24 cellular contexts compared by ENCODE assay signal in genomic region chr1:176811896-176812295, GRCh38.
"Had no signal": no experiment of that assay in that cellular context is flagged by ENCODE, and none has a peak within 500 bp of the region (broad histone marks: within the 10 kb centered on the region; RNA-seq: fewer than 3 reads in every experiment).

No MANE protein-coding gene starts in this region.

- H3K27me3 Mint-ChIP-seq: stimulated activated memory B cell treated with anti-CD40 and anti-IgM and Interleukin-4, amounts not matched to agents 10 μg/mL and 1 μg/mL and 100 μg/mL, for 72 hours; stimulated activated naive CD8-positive, alpha-beta T cell treated with anti-CD3 and anti-CD28 coated beads, Interleukin-15, Interleukin-2, amounts not matched to agents 100 ng/mL and 50 ng/mL, for 24 hours had no signal

- DNase-seq: effector memory CD4-positive, alpha-beta T cell; foreskin fibroblast; glutamatergic neuron; kidney; left cardiac atrium; mucosa of descending colon; naive thymus-derived CD8-positive, alpha-beta T cell; occipital lobe; right lobe of liver; spleen; stimulated activated CD4-positive, alpha-beta T cell treated with anti-CD3 and anti-CD28 coated beads, Interleukin-15, amount 100 ng/mL, for 24 hours; stimulated activated CD4-positive, alpha-beta T cell treated with anti-CD3 and anti-CD28 coated beads, Interleukin-1b, Interleukin-23, amount 100 ng/mL, for 48 hours; stimulated activated CD4-positive, alpha-beta T cell treated with anti-CD3 and anti-CD28 coated beads, Interleukin-4, amount 100 ng/mL, for 24 hours; tibial artery; upper lobe of right lung had no signal

- H3K4me3 Mint-ChIP-seq: naive thymus-derived CD8-positive, alpha-beta T cell; neural crest cell; stimulated activated memory B cell treated with anti-CD40 and anti-IgM and Interleukin-4, amounts not matched to agents 10 μg/mL and 1 μg/mL and 100 μg/mL, for 72 hours; stimulated activated naive CD8-positive, alpha-beta T cell treated with anti-CD3 and anti-CD28 coated beads, Interleukin-15, Interleukin-2, amounts not matched to agents 100 ng/mL and 50 ng/mL, for 24 hours had no signal

- H3K27ac Mint-ChIP-seq: naive thymus-derived CD8-positive, alpha-beta T cell; stimulated activated memory B cell treated with anti-CD40 and anti-IgM and Interleukin-4, amounts not matched to agents 10 μg/mL and 1 μg/mL and 100 μg/mL, for 72 hours; stimulated activated naive CD8-positive, alpha-beta T cell treated with anti-CD3 and anti-CD28 coated beads, Interleukin-15, Interleukin-2, amounts not matched to agents 100 ng/mL and 50 ng/mL, for 24 hours had no signal

- H3K9me3 ChIP-seq: esophagus muscularis mucosa, gastroesophageal sphincter, mucosa of descending colon, prostate gland, right lobe of liver, tibial artery, upper lobe of right lung, vagina had no signal

- H3K4me1 ChIP-seq: parathyroid adenoma, prostate gland, right lobe of liver, spleen, tibial artery, upper lobe of right lung, vagina had no signal

- H3K27ac ChIP-seq: epithelial cell of prostate, esophagus muscularis mucosa, gastroesophageal sphincter, parathyroid adenoma, prostate gland, right lobe of liver, spleen, tibial artery, upper lobe of right lung, vagina had no signal

- H3K27me3 ChIP-seq: esophagus muscularis mucosa, gastroesophageal sphincter, right lobe of liver, spleen, tibial artery, upper lobe of right lung, vagina had no signal

- H3K4me1 Mint-ChIP-seq: naive thymus-derived CD8-positive, alpha-beta T cell; stimulated activated memory B cell treated with anti-CD40 and anti-IgM and Interleukin-4, amounts not matched to agents 10 μg/mL and 1 μg/mL and 100 μg/mL, for 72 hours had no signal

- H3K9me3 Mint-ChIP-seq: neural crest cell had no signal

- ATAC-seq: gastroesophageal sphincter; mucosa of descending colon; naive thymus-derived CD8-positive, alpha-beta T cell; right lobe of liver; stimulated activated memory B cell treated with anti-CD40 and anti-IgM and Interleukin-4, amounts not matched to agents 10 μg/mL and 1 μg/mL and 100 μg/mL, for 72 hours; upper lobe of right lung had no signal

- H3K9ac ChIP-seq: parathyroid adenoma had no signal

- H3K4me3 ChIP-seq: esophagus muscularis mucosa, gastroesophageal sphincter, mucosa of descending colon, prostate gland, right lobe of liver, spleen, tibial artery, upper lobe of right lung, vagina had no signal

- H3K36me3 ChIP-seq: esophagus muscularis mucosa, gastroesophageal sphincter, prostate gland, right lobe of liver, spleen, tibial artery, upper lobe of right lung, vagina had no signal

- H3K36me3 Mint-ChIP-seq: naive thymus-derived CD8-positive, alpha-beta T cell; stimulated activated memory B cell treated with anti-CD40 and anti-IgM and Interleukin-4, amounts not matched to agents 10 μg/mL and 1 μg/mL and 100 μg/mL, for 72 hours had no signal
